ENCODE assay signal across 10 cellular contexts in the genomic region with DNA sequence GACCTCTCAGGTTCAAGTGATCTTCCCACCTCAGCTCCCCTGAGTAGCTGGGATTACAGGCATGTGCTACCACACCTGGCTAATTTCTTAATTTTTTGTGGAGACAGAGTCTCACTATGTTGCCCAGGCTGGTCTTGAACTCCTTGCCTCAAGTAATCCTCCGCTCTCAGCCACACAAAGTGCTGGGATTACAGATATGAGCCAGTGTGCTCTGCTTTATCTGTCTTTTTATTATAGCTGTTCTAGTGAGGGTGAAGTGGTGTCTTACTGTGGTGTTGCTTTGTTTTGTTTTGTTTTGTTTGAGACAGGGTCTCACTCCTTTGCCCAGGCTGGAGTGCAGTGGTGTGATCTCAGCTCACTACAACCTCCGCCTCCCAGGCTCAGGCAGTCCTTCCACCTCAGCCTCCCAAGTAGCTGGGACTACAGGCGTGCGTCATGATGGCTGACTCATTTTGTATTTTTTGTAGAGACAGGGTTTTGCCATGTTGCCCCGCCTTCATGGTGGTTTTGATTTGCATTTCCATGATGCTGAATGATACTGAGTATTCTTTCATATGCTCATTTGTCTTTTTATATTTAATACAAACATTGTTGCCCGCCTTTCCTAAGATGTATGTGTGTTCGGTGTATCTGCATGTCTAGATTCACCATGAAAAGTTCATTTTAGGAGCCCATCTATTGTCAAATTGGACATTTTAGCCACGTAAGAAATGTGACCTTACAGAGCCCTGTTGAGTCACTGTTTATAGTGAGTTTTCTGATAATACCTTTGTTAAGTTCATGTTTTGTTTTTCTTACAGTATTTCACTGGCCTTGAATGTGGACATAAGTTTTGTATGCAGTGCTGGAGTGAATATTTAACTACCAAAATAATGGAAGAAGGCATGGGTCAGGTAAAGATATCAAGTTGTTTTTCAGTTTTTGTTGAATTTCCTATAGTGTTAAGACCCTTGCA.
A peak's percentile ranks its signal among the peaks of the same experiment; 100 is the strongest.
DNase-seq lines count a peak whose midpoint lies in the region; ATAC-seq, FAIRE-seq and TF ChIP-seq lines count a peak whose summit lies in the region.
"Had no signal": no experiment of that assay in that cellular context is flagged by ENCODE, and none has a peak within 500 bp of the region (broad histone marks: within the 10 kb centered on the region; RNA-seq: fewer than 3 reads in every experiment).

No MANE protein-coding gene starts in this region.

- H4K20me1 ChIP-seq in smooth muscle cell (ENCODE audit: low read depth), result peaks cover 100% of the 10 kb centered on the region

- TF ChIP-seq CTCF in bronchial epithelial cell (IDR thresholded peaks at IDR 0.05; ENCODE audit: insufficient read depth, low read length, severe bottlenecking), result no peak
- no peak for TF ChIP-seq CTCF in smooth muscle cell (IDR thresholded peaks at IDR 0.05; ENCODE audit: borderline replicate concordance, insufficient read depth, poor library complexity, severe bottlenecking)

- no peak for ATAC-seq in HG03045 (IDR thresholded peaks at IDR 0.05; ENCODE audit: unreplicated experiment)
- no peak for ATAC-seq in HG03460 (IDR thresholded peaks at IDR 0.05; ENCODE audit: unreplicated experiment)
- ATAC-seq: left ventricle myocardium superior had no signal

- H3F3A ChIP-seq in smooth muscle cell (ENCODE audit: low read depth), result no peaks in the 10 kb centered on the region

- H3K4me3 ChIP-seq in bronchial epithelial cell (ENCODE audit: low read depth, low read length), result no peak overlapping the region
- no peak overlapping the region for H3K4me3 ChIP-seq in smooth muscle cell

- H3K27me3 ChIP-seq in bronchial epithelial cell (ENCODE audit: control insufficient read depth, insufficient read depth, low read length), result no peaks in the 10 kb centered on the region
- no peaks in the 10 kb centered on the region for H3K27me3 ChIP-seq in smooth muscle cell (ENCODE audit: low read depth)

- no peak for FAIRE-seq in bronchial epithelial cell (lab: Jason Lieb, UNC)

- H3K9me3 ChIP-seq in smooth muscle cell (replicated peaks; ENCODE audit: low read depth), result no peaks in the 10 kb centered on the region

- H3K79me2 ChIP-seq in smooth muscle cell (ENCODE audit: low read depth), result peaks cover 81% of the 10 kb centered on the region

- H3K9ac ChIP-seq in smooth muscle cell (ENCODE audit: low read depth), result no peak overlapping the region

- peak; percentile 82 for DNase-seq in ELR (ENCODE audit: low read depth)
- peak; percentile 1 to 8 for DNase-seq in activated CD4-positive, alpha-beta T cell treated with anti-CD3 and anti-CD28 coated beads for 24 hours (ENCODE audit: low read depth in 2 of 2)
- DNase-seq in bronchial epithelial cell (ENCODE audit: low read depth), result peak; percentile 77
- DNase-seq in smooth muscle cell (lab: John Stamatoyannopoulos, UW; ENCODE audit: unreplicated experiment), result no peak
- DNase-seq in effector CD8-positive, alpha-beta T cell (lab: John Stamatoyannopoulos, UW), result no peak
- DNase-seq in globus pallidus (ENCODE audit: low spot score), result no peak
- DNase-seq: DMS79, left ventricle myocardium superior had no signal

- H3K27ac ChIP-seq in smooth muscle cell (ENCODE audit: low read depth), result peak overlapping the region; percentile 17

- no peak overlapping the region for H3K4me2 ChIP-seq in smooth muscle cell

- H3K36me3 ChIP-seq in bronchial epithelial cell (ENCODE audit: control insufficient read depth, insufficient read depth, low read length) (no peaks in the 10 kb centered on the region), smooth muscle cell (ENCODE audit: low read depth) (no peaks in the 10 kb centered on the region)

- no peaks in the 10 kb centered on the region for H3K4me1 ChIP-seq in smooth muscle cell (ENCODE audit: low read depth)

- WGBS in smooth muscle cell (ENCODE audit: low lambda C conversion rate), result 86% methylated on average over 8 of the region's 8 CpGs

- no peak overlapping the region for H2AFZ ChIP-seq in smooth muscle cell (ENCODE audit: low read depth)

Comparison
In these comparisons a context has a peak if more than half of its experiments do, and no peak if none do; other contexts are left out.
1. DNase-seq: peak in ELR (single experiment), activated CD4-positive, alpha-beta T cell treated with anti-CD3 and anti-CD28 coated beads for 24 hours (2 of 2) and bronchial epithelial cell (single experiment); none in smooth muscle cell (single experiment), effector CD8-positive, alpha-beta T cell (single experiment) and globus pallidus (single experiment).